17 cellular contexts compared by ENCODE assay signal in genomic region chr20:32541917-32542615, GRCh38. TPM values are rescaled to one million over a fixed set of nuclear protein-coding genes. Genes with fewer than 3 reads are reported as not detected.
DNase-seq lines count a peak whose midpoint lies in the region; ATAC-seq and TF ChIP-seq lines count a peak whose summit lies in the region.
"Had no signal": no experiment of that assay in that cellular context is flagged by ENCODE, and none has a peak within 500 bp of the region (broad histone marks: within the 10 kb centered on the region; RNA-seq: fewer than 3 reads in every experiment).

No MANE protein-coding gene starts in this region.

- H3K4me3 ChIP-seq in uterus: no peak overlapping the region
- H3K4me3 ChIP-seq: ascending aorta, lung had no signal

- no peaks in the 10 kb centered on the region for H3K9me3 ChIP-seq in T-helper 17 cell (ENCODE audit: control insufficient read depth, low read length, poor library complexity, severe bottlenecking)
- no peaks in the 10 kb centered on the region for H3K9me3 ChIP-seq in uterus
- H3K9me3 ChIP-seq: ascending aorta, SK-N-SH had no signal

- H3K4me1 ChIP-seq in uterus: peaks cover 0 to 16% of the 10 kb centered on the region in 2 donors

- H3K36me3 ChIP-seq in uterus: no peaks in the 10 kb centered on the region
- H3K36me3 ChIP-seq: ascending aorta had no signal

- H3K27ac Mint-ChIP-seq in activated CD4-positive, alpha-beta T cell treated with anti-CD3 and anti-CD28 coated beads for 36 hours: peak overlapping the region; percentile 91
- H3K27ac Mint-ChIP-seq in T-helper 17 cell (peak overlapping the region; percentile 99), natural killer cell (peak overlapping the region; percentile 91 to 95)
- H3K27ac Mint-ChIP-seq in central memory CD8-positive, alpha-beta T cell (ENCODE audit: low read depth): peak overlapping the region; percentile 92
- H3K27ac Mint-ChIP-seq: B cell, progenitor cell of endocrine pancreas had no signal

- H3K36me3 Mint-ChIP-seq in activated CD4-positive, alpha-beta T cell treated with anti-CD3 and anti-CD28 coated beads for 36 hours (ENCODE audit: low read depth): peaks cover 3% of the 10 kb centered on the region
- H3K36me3 Mint-ChIP-seq in T-helper 17 cell (ENCODE audit: low read depth): no peaks in the 10 kb centered on the region
- H3K36me3 Mint-ChIP-seq in central memory CD8-positive, alpha-beta T cell (ENCODE audit: insufficient read depth): peaks cover 10% of the 10 kb centered on the region
- H3K36me3 Mint-ChIP-seq in natural killer cell: no peaks in the 10 kb centered on the region

- no peak for DNase-seq in activated CD4-positive, alpha-beta T cell treated with anti-CD3 and anti-CD28 coated beads for 36 hours
- no peak for DNase-seq in activated CD4-positive, alpha-beta T cell treated with anti-CD3 and anti-CD28 coated beads for 48 hours
- DNase-seq in T-helper 17 cell (no peak), natural killer cell (no peak), GOT3 (lab: John Stamatoyannopoulos, UW) (no peak), uterus (no peak)
- no peak for DNase-seq in central memory CD8-positive, alpha-beta T cell (ENCODE audit: low spot score in 2 of 2)
- DNase-seq in activated CD8-positive, alpha-beta memory T cell treated with anti-CD3 and anti-CD28 coated beads, Interleukin-2, amount 50 U/mL, for 48 hours: no peak
- DNase-seq: 8988T, NCI-H1105, NCI-H2081 treated with DMSO at 0.1 percent for 48 hours had no signal

- TF ChIP-seq CTCF in natural killer cell (IDR thresholded peaks at IDR 0.05): no peak
- no peak for TF ChIP-seq CTCF in uterus (IDR thresholded peaks at IDR 0.05)

- intact Hi-C loops in activated CD4-positive, alpha-beta T cell treated with anti-CD3 and anti-CD28 coated beads for 36 hours (cut with DNase I, micrococcal nuclease): no loop called here
- intact Hi-C loops in natural killer cell (cut with micrococcal nuclease): no loop called here
- intact Hi-C loops in uterus (cut with DNase I; ENCODE audit: low total_unique reads): no loop called here

- H3K27me3 Mint-ChIP-seq in activated CD4-positive, alpha-beta T cell treated with anti-CD3 and anti-CD28 coated beads for 36 hours: no peaks in the 10 kb centered on the region
- H3K27me3 Mint-ChIP-seq in T-helper 17 cell (no peaks in the 10 kb centered on the region), natural killer cell (ENCODE audit: low read depth in 2 of 2) (no peaks in the 10 kb centered on the region)
- H3K27me3 Mint-ChIP-seq in central memory CD8-positive, alpha-beta T cell: no peaks in the 10 kb centered on the region
- H3K27me3 Mint-ChIP-seq: B cell had no signal

- no peaks in the 10 kb centered on the region for H3K27me3 ChIP-seq in uterus

- no peak overlapping the region for H3K4me3 Mint-ChIP-seq in activated CD4-positive, alpha-beta T cell treated with anti-CD3 and anti-CD28 coated beads for 36 hours
- H3K4me3 Mint-ChIP-seq in T-helper 17 cell: no peak overlapping the region
- H3K4me3 Mint-ChIP-seq in central memory CD8-positive, alpha-beta T cell: no peak overlapping the region
- H3K4me3 Mint-ChIP-seq in natural killer cell: peak overlapping the region; percentile 46
- H3K4me3 Mint-ChIP-seq: activated T-helper 1 cell treated with anti-CD3 and anti-CD28 coated beads, Interleukin-12 subunit alpha, Interleukin-12 subunit beta, Interleukin-2, Interleukin-4 antibody, amounts not matched to agents 30 ng/mL and 10 ng/mL and 1 ng/mL, durations not matched to agents 14 hours and 24 hours and 36 hours; B cell had no signal

- POLR2A ChIA-PET in activated CD4-positive, alpha-beta T cell treated with anti-CD3 and anti-CD28 coated beads for 36 hours (lab: Charles Lee): interaction anchor here (0.6 to 1.2 kb wide), 2 partner anchors 12 to 19 kb away, joined by 3 read pairs; no protein-coding TSS in a partner anchor

- ATAC-seq in activated CD4-positive, alpha-beta T cell treated with anti-CD3 and anti-CD28 coated beads for 36 hours: peak; percentile 5
- no peak for ATAC-seq in T-helper 17 cell
- ATAC-seq in central memory CD8-positive, alpha-beta T cell (replicated peaks; ENCODE audit: extremely low read depth, poor library complexity, severe bottlenecking): no peak
- ATAC-seq in natural killer cell: no peak

- H3K4me1 Mint-ChIP-seq in activated CD4-positive, alpha-beta T cell treated with anti-CD3 and anti-CD28 coated beads for 36 hours: peaks cover 83% of the 10 kb centered on the region
- H3K4me1 Mint-ChIP-seq in T-helper 17 cell (peaks cover 61% of the 10 kb centered on the region), natural killer cell (peaks cover 73 to 89% of the 10 kb centered on the region in 2 donors)
- peaks cover 66% of the 10 kb centered on the region for H3K4me1 Mint-ChIP-seq in central memory CD8-positive, alpha-beta T cell

- TF ChIP-seq POLR2A in uterus (IDR thresholded peaks at IDR 0.05): no peak

- H3K27ac ChIP-seq in uterus: no peak overlapping the region
- H3K27ac ChIP-seq: ascending aorta had no signal

- no peaks in the 10 kb centered on the region for H3K9me3 Mint-ChIP-seq in activated CD4-positive, alpha-beta T cell treated with anti-CD3 and anti-CD28 coated beads for 36 hours (ENCODE audit: low read depth)
- H3K9me3 Mint-ChIP-seq in central memory CD8-positive, alpha-beta T cell: no peaks in the 10 kb centered on the region
- H3K9me3 Mint-ChIP-seq in natural killer cell: no peaks in the 10 kb centered on the region
- H3K9me3 Mint-ChIP-seq: activated T-helper 1 cell treated with anti-CD3 and anti-CD28 coated beads, Interleukin-12 subunit alpha, Interleukin-12 subunit beta, Interleukin-2, Interleukin-4 antibody, amounts not matched to agents 30 ng/mL and 10 ng/mL and 1 ng/mL, durations not matched to agents 14 hours and 24 hours and 36 hours had no signal

- CTCF ChIA-PET in activated CD4-positive, alpha-beta T cell treated with anti-CD3 and anti-CD28 coated beads for 36 hours (lab: Charles Lee): interaction anchor here (0.5 to 5.0 kb wide), 10 partner anchors 8 to 236 kb away, joined by 3 to 30 read pairs (median 5); no protein-coding TSS in a partner anchor

RNA-seq across cellular contexts. Expression of gene NOL4L, which starts 43.1 kb away (rescaled TPM):
- total RNA-seq in activated CD4-positive, alpha-beta T cell treated with anti-CD3 and anti-CD28 coated beads for 36 hours: 10 to 100 TPM; 17.3 to 22.0 TPM
- total RNA-seq in T-helper 17 cell: 10 to 100 TPM; 60.9 to 62.9 TPM
- 100 to 1,000 TPM; 101 to 136 (median 114) TPM for total RNA-seq in natural killer cell
- total RNA-seq in uterus: 10 to 100 TPM in 2 of 4 donors, 1 to 10 TPM in 2; 6.2 to 31.1 (median 9.6) TPM
